Comparison of ENCODE assay signal across 1 cellular context in genomic region chr3:66053783-66054094, GRCh38.
TF ChIP-seq lines count a peak whose summit lies in the region.

No MANE protein-coding gene starts in this region.

TF ChIP-seq in HepG2, 621 proteins besides CTCF, POLR2A, EP300 and RAD21 (continued from another document):
- no peak for TF ChIP-seq ZFAT (CRISPR knock-in tag; conservative IDR thresholded peaks at IDR 0.05)
- TF ChIP-seq ZBTB38 (CRISPR knock-in tag; IDR thresholded peaks at IDR 0.05): no peak
- no peak for TF ChIP-seq SOX13 (IDR thresholded peaks at IDR 0.05)
- no peak for TF ChIP-seq SOX13 (CRISPR knock-in tag; conservative IDR thresholded peaks at IDR 0.05 in 1 of 2, IDR thresholded peaks at IDR 0.05 in 1 of 2)
- TF ChIP-seq RFX5 (IDR thresholded peaks at IDR 0.05; ENCODE audit: low read depth, low read length): no peak
- no peak for TF ChIP-seq ARNT (IDR thresholded peaks at IDR 0.05)
- no peak for TF ChIP-seq U2AF2 (IDR thresholded peaks at IDR 0.05; ENCODE audit: low read depth, low read length)
